In the genomic region with DNA sequence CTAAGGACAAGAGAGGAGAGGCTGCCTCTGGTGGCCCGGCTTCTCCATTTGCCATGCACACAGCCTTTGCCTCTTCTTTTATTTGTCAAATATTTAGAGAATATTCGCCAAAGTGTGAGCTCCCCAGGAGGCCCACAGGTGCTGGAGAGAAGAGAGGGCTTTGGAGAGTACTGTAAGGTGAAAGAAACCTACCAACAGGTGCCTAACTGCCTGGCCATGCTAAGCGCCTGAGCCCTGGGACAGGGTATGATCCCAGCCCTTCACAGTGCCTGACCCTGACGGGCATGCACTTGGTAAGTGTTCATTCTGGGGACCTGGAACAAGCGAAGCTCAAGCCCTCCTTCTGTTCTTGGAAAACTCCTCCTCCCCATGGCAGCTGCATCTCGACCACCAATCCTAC, we compare ENCODE assay signal across 18 cellular contexts.
A peak's percentile ranks its signal among the peaks of the same experiment; 100 is the strongest.
DNase-seq lines count a peak whose midpoint lies in the region; ATAC-seq and TF ChIP-seq lines count a peak whose summit lies in the region.
"Had no signal": no experiment of that assay in that cellular context is flagged by ENCODE, and none has a peak within 500 bp of the region (broad histone marks: within the 10 kb centered on the region; RNA-seq: fewer than 3 reads in every experiment).

No MANE protein-coding gene starts in this region.

- peaks cover 14% of the 10 kb centered on the region for H3K4me1 Mint-ChIP-seq in activated naive CD8-positive, alpha-beta T cell treated with anti-CD3 and anti-CD28 coated beads, Interleukin-2, amount 10 ng/mL, durations not matched to agents 7 days and 5 days
- H3K4me1 Mint-ChIP-seq in activated naive CD8-positive, alpha-beta T cell treated with anti-CD3 and anti-CD28 coated beads for 36 hours: peaks cover 1% of the 10 kb centered on the region
- peaks cover 35% of the 10 kb centered on the region for H3K4me1 Mint-ChIP-seq in neural crest cell
- H3K4me1 Mint-ChIP-seq in T-helper 2 cell treated with Interferon-gamma antibody and Interleukin-4, amounts not matched to agents 5 μg/mL and 100 μg/mL, for 36 hours (ENCODE audit: low read depth): no peaks in the 10 kb centered on the region

- no peak for TF ChIP-seq CTCF in neural crest cell (conservative IDR thresholded peaks at IDR 0.05)

- H3K27me3 Mint-ChIP-seq in activated naive CD8-positive, alpha-beta T cell treated with anti-CD3 and anti-CD28 coated beads, Interleukin-2, amount 10 ng/mL, durations not matched to agents 7 days and 5 days: no peaks in the 10 kb centered on the region
- no peaks in the 10 kb centered on the region for H3K27me3 Mint-ChIP-seq in activated naive CD8-positive, alpha-beta T cell treated with anti-CD3 and anti-CD28 coated beads for 36 hours
- H3K27me3 Mint-ChIP-seq in neural crest cell (ENCODE audit: low read depth): no peaks in the 10 kb centered on the region
- H3K27me3 Mint-ChIP-seq in T-helper 2 cell treated with Interferon-gamma antibody and Interleukin-4, amounts not matched to agents 5 μg/mL and 100 μg/mL, for 36 hours (ENCODE audit: low read depth): peaks cover 1% of the 10 kb centered on the region

- DNase-seq in activated naive CD8-positive, alpha-beta T cell treated with anti-CD3 and anti-CD28 coated beads, Interleukin-2, amount 10 ng/mL, durations not matched to agents 7 days and 5 days: no peak
- DNase-seq in activated naive CD8-positive, alpha-beta T cell treated with anti-CD3 and anti-CD28 coated beads for 36 hours: no peak
- DNase-seq in neural crest cell (ENCODE audit: low read depth, low spot score) (no peak), substantia nigra (lab: John Stamatoyannopoulos, UW) (no peak)
- no peak for DNase-seq in T-helper 2 cell treated with Interferon-gamma antibody and Interleukin-4, amounts not matched to agents 5 μg/mL and 100 μg/mL, for 36 hours (ENCODE audit: low spot score)
- no peak for DNase-seq in activated CD4-positive, alpha-beta T cell treated with anti-CD3 and anti-CD28 coated beads for 48 hours
- DNase-seq: CD8-positive, alpha-beta memory T cell; DMS79; H7; MG63; NCI-H1092 treated with DMSO at 0.1 percent for 48 hours; NCI-H1694 treated with DMSO at 0.1 percent for 48 hours; NCI-H345; NCI-H526 treated with DMSO at 0.1 percent for 48 hours; SIG-M5 had no signal

- peak overlapping the region; percentile 9 for H3K27ac Mint-ChIP-seq in activated naive CD8-positive, alpha-beta T cell treated with anti-CD3 and anti-CD28 coated beads, Interleukin-2, amount 10 ng/mL, durations not matched to agents 7 days and 5 days
- H3K27ac Mint-ChIP-seq in activated naive CD8-positive, alpha-beta T cell treated with anti-CD3 and anti-CD28 coated beads for 36 hours: no peak overlapping the region
- peak overlapping the region; percentile 12 for H3K27ac Mint-ChIP-seq in neural crest cell (ENCODE audit: unreplicated experiment)
- H3K27ac Mint-ChIP-seq in T-helper 2 cell treated with Interferon-gamma antibody and Interleukin-4, amounts not matched to agents 5 μg/mL and 100 μg/mL, for 36 hours: no peak overlapping the region

- H3K9me3 Mint-ChIP-seq in activated naive CD8-positive, alpha-beta T cell treated with anti-CD3 and anti-CD28 coated beads, Interleukin-2, amount 10 ng/mL, durations not matched to agents 7 days and 5 days: no peaks in the 10 kb centered on the region
- no peaks in the 10 kb centered on the region for H3K9me3 Mint-ChIP-seq in activated naive CD8-positive, alpha-beta T cell treated with anti-CD3 and anti-CD28 coated beads for 36 hours
- H3K9me3 Mint-ChIP-seq in neural crest cell: peaks cover 1% of the 10 kb centered on the region
- H3K9me3 Mint-ChIP-seq in T-helper 2 cell treated with Interferon-gamma antibody and Interleukin-4, amounts not matched to agents 5 μg/mL and 100 μg/mL, for 36 hours: no peaks in the 10 kb centered on the region

- H3K4me3 Mint-ChIP-seq in activated naive CD8-positive, alpha-beta T cell treated with anti-CD3 and anti-CD28 coated beads, Interleukin-2, amount 10 ng/mL, durations not matched to agents 7 days and 5 days: no peak overlapping the region
- no peak overlapping the region for H3K4me3 Mint-ChIP-seq in activated naive CD8-positive, alpha-beta T cell treated with anti-CD3 and anti-CD28 coated beads for 36 hours
- H3K4me3 Mint-ChIP-seq in neural crest cell: no peak overlapping the region
- no peak overlapping the region for H3K4me3 Mint-ChIP-seq in T-helper 2 cell treated with Interferon-gamma antibody and Interleukin-4, amounts not matched to agents 5 μg/mL and 100 μg/mL, for 36 hours
- H3K4me3 Mint-ChIP-seq: CD8-positive, alpha-beta memory T cell had no signal

- H3K27ac ChIP-seq in cingulate gyrus (ENCODE audit: low read depth, low read length) (peak overlapping the region; percentile 20), substantia nigra (ENCODE audit: low read depth, low read length, poor library complexity, severe bottlenecking) (peak overlapping the region; percentile 14)
- H3K27ac ChIP-seq: 22Rv1 had no signal

- H3K36me3 Mint-ChIP-seq in activated naive CD8-positive, alpha-beta T cell treated with anti-CD3 and anti-CD28 coated beads, Interleukin-2, amount 10 ng/mL, durations not matched to agents 7 days and 5 days: peaks cover 4% of the 10 kb centered on the region
- H3K36me3 Mint-ChIP-seq in activated naive CD8-positive, alpha-beta T cell treated with anti-CD3 and anti-CD28 coated beads for 36 hours: no peaks in the 10 kb centered on the region
- H3K36me3 Mint-ChIP-seq in neural crest cell (ENCODE audit: low read depth): no peaks in the 10 kb centered on the region
- H3K36me3 Mint-ChIP-seq in T-helper 2 cell treated with Interferon-gamma antibody and Interleukin-4, amounts not matched to agents 5 μg/mL and 100 μg/mL, for 36 hours (ENCODE audit: low read depth): no peaks in the 10 kb centered on the region

- no peak for ATAC-seq in activated naive CD8-positive, alpha-beta T cell treated with anti-CD3 and anti-CD28 coated beads, Interleukin-2, amount 10 ng/mL, durations not matched to agents 7 days and 5 days (ENCODE audit: low read depth)
- ATAC-seq in GM18870 (IDR thresholded peaks at IDR 0.05; ENCODE audit: unreplicated experiment): no peak

- POLR2A ChIA-PET in activated naive CD8-positive, alpha-beta T cell treated with anti-CD3 and anti-CD28 coated beads, Interleukin-2, amount 10 ng/mL, durations not matched to agents 7 days and 5 days (lab: Charles Lee): no interaction called here

Comparison
In these comparisons a context has a peak if more than half of its experiments do, and no peak if none do; other contexts are left out.
1. H3K27ac Mint-ChIP-seq: peak in activated naive CD8-positive, alpha-beta T cell treated with anti-CD3 and anti-CD28 coated beads, Interleukin-2, amount 10 ng/mL, durations not matched to agents 7 days and 5 days (single experiment) and neural crest cell (single experiment); none in activated naive CD8-positive, alpha-beta T cell treated with anti-CD3 and anti-CD28 coated beads for 36 hours (single experiment) and T-helper 2 cell treated with Interferon-gamma antibody and Interleukin-4, amounts not matched to agents 5 μg/mL and 100 μg/mL, for 36 hours (single experiment).